ENCODE assay signal across 14 cellular contexts in the genomic region with DNA sequence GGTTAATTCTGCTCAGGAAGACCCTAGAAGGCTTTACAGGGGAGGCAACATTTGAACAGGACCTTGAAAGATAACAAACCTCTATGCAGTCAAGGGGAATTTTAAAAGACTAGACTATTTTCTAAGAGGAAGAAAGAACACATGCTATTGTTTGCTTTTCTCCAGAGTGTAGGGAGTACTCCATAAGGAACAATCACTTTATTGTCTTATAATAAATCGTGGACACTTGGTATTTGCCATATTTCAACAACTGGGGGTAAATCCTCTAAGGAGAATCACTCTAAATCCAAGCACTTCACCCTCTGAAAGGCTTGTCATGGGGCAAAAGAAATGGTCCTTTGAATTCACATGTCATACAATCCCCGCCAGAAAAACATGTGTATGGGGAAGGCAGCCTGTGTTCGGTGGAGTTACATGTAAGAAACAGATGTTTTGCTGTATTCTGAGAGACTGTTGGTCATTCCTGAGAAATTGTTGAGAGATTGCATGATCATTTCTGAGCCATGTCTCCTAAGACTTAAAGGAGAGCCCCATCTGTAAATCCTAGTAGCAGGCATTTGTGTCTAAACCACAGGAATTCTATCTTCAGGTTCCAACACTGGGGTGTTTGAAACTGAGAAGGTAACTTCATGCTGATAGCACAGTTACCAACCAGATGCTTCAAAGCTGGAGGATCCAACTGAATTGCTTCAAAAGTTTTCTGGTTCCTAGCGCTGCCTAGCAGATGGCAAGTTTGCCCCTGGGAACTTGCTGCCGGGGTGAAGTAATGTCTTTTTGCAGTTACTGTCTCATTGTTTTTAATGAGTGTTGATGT.
DNase-seq lines count a peak whose midpoint lies in the region; ATAC-seq and TF ChIP-seq lines count a peak whose summit lies in the region.
"Had no signal": no experiment of that assay in that cellular context is flagged by ENCODE, and none has a peak within 500 bp of the region (broad histone marks: within the 10 kb centered on the region; RNA-seq: fewer than 3 reads in every experiment).

No MANE protein-coding gene starts in this region.

- in situ Hi-C loops in astrocyte of the spinal cord (cut with HindIII; ENCODE audit: low sequenced_read_pairs), result no loop called here

- H3K4me1 Mint-ChIP-seq in activated T-cell treated with anti-CD3 and anti-CD28 coated beads, Interleukin-2, amount 50 U/mL, for 4 hours (ENCODE audit: low read depth), result no peaks in the 10 kb centered on the region
- H3K4me1 Mint-ChIP-seq in activated T-helper 2 cell treated with anti-CD3 and anti-CD28 coated beads, Interferon-gamma antibody, Interleukin-2, Interleukin-4, amounts not matched to agents 10 μg/mL and 5 μg/mL and 100 μg/mL, durations not matched to agents 14 hours and 24 hours and 36 hours (ENCODE audit: low read depth), result no peaks in the 10 kb centered on the region
- H3K4me1 Mint-ChIP-seq: endodermal cell had no signal

- POLR2A ChIA-PET in GM10248 (lab: Yijun Ruan, JAX), result no interaction called here

- H3K36me3 Mint-ChIP-seq in activated T-cell treated with anti-CD3 and anti-CD28 coated beads, Interleukin-2, amount 50 U/mL, for 4 hours (ENCODE audit: insufficient read depth), result no peaks in the 10 kb centered on the region
- no peaks in the 10 kb centered on the region for H3K36me3 Mint-ChIP-seq in activated T-helper 2 cell treated with anti-CD3 and anti-CD28 coated beads, Interferon-gamma antibody, Interleukin-2, Interleukin-4, amounts not matched to agents 10 μg/mL and 5 μg/mL and 100 μg/mL, durations not matched to agents 14 hours and 24 hours and 36 hours (ENCODE audit: low read depth)

- H3K4me3 Mint-ChIP-seq in activated T-cell treated with anti-CD3 and anti-CD28 coated beads, Interleukin-2, amount 50 U/mL, for 4 hours, result no peak overlapping the region
- H3K4me3 Mint-ChIP-seq in activated T-helper 2 cell treated with anti-CD3 and anti-CD28 coated beads, Interferon-gamma antibody, Interleukin-2, Interleukin-4, amounts not matched to agents 10 μg/mL and 5 μg/mL and 100 μg/mL, durations not matched to agents 14 hours and 24 hours and 36 hours (ENCODE audit: low read depth), result no peak overlapping the region
- H3K4me3 Mint-ChIP-seq: endodermal cell had no signal

- no peak for ATAC-seq in activated T-cell treated with anti-CD3 and anti-CD28 coated beads, Interleukin-2, amount 50 U/mL, for 4 hours
- ATAC-seq: left lung had no signal

- no peaks in the 10 kb centered on the region for H3K9me3 Mint-ChIP-seq in activated T-cell treated with anti-CD3 and anti-CD28 coated beads, Interleukin-2, amount 50 U/mL, for 4 hours
- no peaks in the 10 kb centered on the region for H3K9me3 Mint-ChIP-seq in activated T-helper 2 cell treated with anti-CD3 and anti-CD28 coated beads, Interferon-gamma antibody, Interleukin-2, Interleukin-4, amounts not matched to agents 10 μg/mL and 5 μg/mL and 100 μg/mL, durations not matched to agents 14 hours and 24 hours and 36 hours
- H3K9me3 Mint-ChIP-seq: endodermal cell had no signal

- TF ChIP-seq CTCF in astrocyte of the spinal cord (IDR thresholded peaks at IDR 0.05; ENCODE audit: low read depth, low read length) (no peak), GM10248 (IDR thresholded peaks at IDR 0.05; ENCODE audit: control extremely low read depth, extremely low read depth, low read depth, missing control alignments) (no peak)

- H3K27me3 Mint-ChIP-seq in activated T-cell treated with anti-CD3 and anti-CD28 coated beads, Interleukin-2, amount 50 U/mL, for 4 hours (ENCODE audit: low read depth), result peaks cover 20% of the 10 kb centered on the region
- H3K27me3 Mint-ChIP-seq in activated T-helper 2 cell treated with anti-CD3 and anti-CD28 coated beads, Interferon-gamma antibody, Interleukin-2, Interleukin-4, amounts not matched to agents 10 μg/mL and 5 μg/mL and 100 μg/mL, durations not matched to agents 14 hours and 24 hours and 36 hours (ENCODE audit: low read depth), result peaks cover 4% of the 10 kb centered on the region

- intact Hi-C loops in activated T-helper 2 cell treated with anti-CD3 and anti-CD28 coated beads, Interferon-gamma antibody, Interleukin-2, Interleukin-4, amounts not matched to agents 10 μg/mL and 5 μg/mL and 100 μg/mL, durations not matched to agents 14 hours and 24 hours and 36 hours (cut with micrococcal nuclease), result no loop called here

- CTCF ChIA-PET in GM10248 (lab: Yijun Ruan, JAX), result no interaction called here

- H3K4me3 ChIP-seq in astrocyte of the spinal cord (ENCODE audit: low read depth, low read length), result no peak overlapping the region
- H3K4me3 ChIP-seq: heart right ventricle, left lung had no signal

- no peak overlapping the region for H3K27ac Mint-ChIP-seq in activated T-helper 2 cell treated with anti-CD3 and anti-CD28 coated beads, Interferon-gamma antibody, Interleukin-2, Interleukin-4, amounts not matched to agents 10 μg/mL and 5 μg/mL and 100 μg/mL, durations not matched to agents 14 hours and 24 hours and 36 hours
- H3K27ac Mint-ChIP-seq: endodermal cell had no signal

- DNase-seq in NCI-H2171 treated with DMSO at 0.1 percent for 48 hours (lab: John Stamatoyannopoulos, UW) (peak; percentile 59), NCI-H2171 (lab: John Stamatoyannopoulos, UW) (no peak), astrocyte of the spinal cord (ENCODE audit: low read depth, low spot score) (peak; percentile 65), kidney tubule cell (ENCODE audit: low spot score) (peak; percentile 13), GM10248 (ENCODE audit: extremely low spot score) (no peak), activated gamma-delta T cell treated with Interleukin-2 at 50 U/mL for 16 hours (no peak)
- DNase-seq in activated T-cell treated with anti-CD3 and anti-CD28 coated beads, Interleukin-2, amount 50 U/mL, for 4 hours, result no peak
- no peak for DNase-seq in activated T-helper 2 cell treated with anti-CD3 and anti-CD28 coated beads, Interferon-gamma antibody, Interleukin-2, Interleukin-4, amounts not matched to agents 10 μg/mL and 5 μg/mL and 100 μg/mL, durations not matched to agents 14 hours and 24 hours and 36 hours (ENCODE audit: low spot score)
- DNase-seq: 8988T; activated naive CD4-positive, alpha-beta T cell treated with Interleukin-2 at 50 U/mL for 16 hours; endodermal cell; heart right ventricle; OCI-M1 had no signal

Comparison
In these comparisons a context has a peak if more than half of its experiments do, and no peak if none do; other contexts are left out.
1. DNase-seq: peak in NCI-H2171 treated with DMSO at 0.1 percent for 48 hours (single experiment), astrocyte of the spinal cord (single experiment) and kidney tubule cell (single experiment); none in NCI-H2171 (single experiment), activated T-cell treated with anti-CD3 and anti-CD28 coated beads, Interleukin-2, amount 50 U/mL, for 4 hours (single experiment), GM10248 (single experiment), activated gamma-delta T cell treated with Interleukin-2 at 50 U/mL for 16 hours (single experiment) and activated T-helper 2 cell treated with anti-CD3 and anti-CD28 coated beads, Interferon-gamma antibody, Interleukin-2, Interleukin-4, amounts not matched to agents 10 μg/mL and 5 μg/mL and 100 μg/mL, durations not matched to agents 14 hours and 24 hours and 36 hours (single experiment).